ENCODE assay signal across 8 cellular contexts in genomic region chr16:58500329-58501241, GRCh38. TPM values are rescaled to one million over a fixed set of nuclear protein-coding genes. Genes with fewer than 3 reads are reported as not detected.
A peak's percentile ranks its signal among the peaks of the same experiment; 100 is the strongest.
DNase-seq lines count a peak whose midpoint lies in the region; ATAC-seq, FAIRE-seq and TF ChIP-seq lines count a peak whose summit lies in the region.

No MANE protein-coding gene starts in this region.

- TF ChIP-seq CTCF in dorsolateral prefrontal cortex (IDR thresholded peaks at IDR 0.05 in 54 of 56, conservative IDR thresholded peaks at IDR 0.05 in 2 of 56; ENCODE audit: low read depth in 1 of 56, partially characterized antibody in 56 of 56) = no peak
- no peak for TF ChIP-seq CTCF in D721Med (IDR thresholded peaks at IDR 0.05; ENCODE audit: insufficient read depth, missing control alignments)

- peak overlapping the region; percentile 58 for H3K4me3 ChIP-seq in CD8-positive, alpha-beta memory T cell (ENCODE audit: low read length)
- H3K4me3 ChIP-seq in dorsolateral prefrontal cortex = peak overlapping the region; percentile 50 to 87 (median 75)
- H3K4me3 ChIP-seq in mucosa of stomach (ENCODE audit: low read length) = peak overlapping the region; percentile 2

- no peaks in the 10 kb centered on the region for H3K36me3 Mint-ChIP-seq in CD8-positive, alpha-beta memory T cell

- H3K27me3 ChIP-seq in CD8-positive, alpha-beta memory T cell (ENCODE audit: insufficient read depth, low read length, poor library complexity, severe bottlenecking) = no peaks in the 10 kb centered on the region
- H3K27me3 ChIP-seq in dorsolateral prefrontal cortex = no peaks in the 10 kb centered on the region
- peaks cover 42% of the 10 kb centered on the region for H3K27me3 ChIP-seq in mucosa of stomach (ENCODE audit: control insufficient read depth, insufficient read depth, low read length)

- CTCF ChIA-PET in CD8-positive, alpha-beta memory T cell (lab: Charles Lee) = interaction anchor here (1.0 to 2.5 kb wide), 4 partner anchors 11 to 164 kb away, joined by 3 to 11 read pairs (median 6); no protein-coding TSS in a partner anchor

- no peaks in the 10 kb centered on the region for H3K9me3 ChIP-seq in CD8-positive, alpha-beta memory T cell (ENCODE audit: low read length)
- no peaks in the 10 kb centered on the region for H3K9me3 ChIP-seq in mucosa of stomach (ENCODE audit: control insufficient read depth, low read length)

- DNase-seq in CD8-positive, alpha-beta memory T cell = peak in 1 of 5 donors; percentile 6
- peak; percentile 68 for DNase-seq in NCI-H345 (lab: John Stamatoyannopoulos, UW)
- peak in 2 of 10 donors; percentile 26 to 67 for DNase-seq in dorsolateral prefrontal cortex
- DNase-seq in D721Med (ENCODE audit: insufficient read length, low spot score) = no peak
- no peak for DNase-seq in putamen (ENCODE audit: low spot score)
- no peak for DNase-seq in inferior parietal cortex (ENCODE audit: extremely low spot score)

- intact Hi-C loops in dorsolateral prefrontal cortex (cut with DNase I) = no loop called here

- FAIRE-seq in D721Med (lab: Jason Lieb, UNC) = no peak

- H3K27me3 Mint-ChIP-seq in CD8-positive, alpha-beta memory T cell = peaks cover 26 to 44% of the 10 kb centered on the region in 2 donors

- H3K27ac ChIP-seq in CD8-positive, alpha-beta memory T cell (ENCODE audit: low read depth, low read length) = no peak overlapping the region
- H3K27ac ChIP-seq in dorsolateral prefrontal cortex = peak overlapping the region in 58 of 59 donors; percentile 43 to 99 (median 87)

- peak overlapping the region in 3 of 8 donors; percentile 14 to 58 (median 17) for H3K27ac Mint-ChIP-seq in CD8-positive, alpha-beta memory T cell

- no peaks in the 10 kb centered on the region for H3K36me3 ChIP-seq in CD8-positive, alpha-beta memory T cell (ENCODE audit: insufficient read depth, low read length)
- H3K36me3 ChIP-seq in mucosa of stomach (ENCODE audit: control insufficient read depth, insufficient read depth, low read length) = no peaks in the 10 kb centered on the region

- POLR2A ChIA-PET in CD8-positive, alpha-beta memory T cell (lab: Charles Lee) = no interaction called here

- H3K4me3 Mint-ChIP-seq in CD8-positive, alpha-beta memory T cell = peak overlapping the region; percentile 37 to 88 (median 74)

- ATAC-seq in GM21723 (IDR thresholded peaks at IDR 0.05; ENCODE audit: unreplicated experiment) = no peak

- H3K4me1 ChIP-seq in CD8-positive, alpha-beta memory T cell (ENCODE audit: insufficient read depth, low read length) = peaks cover 23% of the 10 kb centered on the region
- H3K4me1 ChIP-seq in mucosa of stomach (ENCODE audit: control insufficient read depth, insufficient read depth, low read length) = peaks cover 25% of the 10 kb centered on the region

- H3K4me1 Mint-ChIP-seq in CD8-positive, alpha-beta memory T cell = peaks cover 13 to 28% (median 17%) of the 10 kb centered on the region in 3 donors

- no peaks in the 10 kb centered on the region for H3K9me3 Mint-ChIP-seq in CD8-positive, alpha-beta memory T cell

- H3K9ac ChIP-seq in mucosa of stomach (ENCODE audit: low read length) = no peak overlapping the region

RNA-seq across cellular contexts. Expression of gene NDRG4, which starts 0.6 kb away (rescaled TPM):
- total RNA-seq in CD8-positive, alpha-beta memory T cell = 1 to 10 TPM; 1.6 to 2.4 TPM
- 0.63 TPM for polyA plus RNA-seq in CD8-positive, alpha-beta memory T cell
- 1,000 to 10,000 TPM in 17 of 120 experiments, 100 to 1,000 TPM in 103; 366 to 1,232 (median 838) TPM for total RNA-seq in dorsolateral prefrontal cortex

RNA-seq across cellular contexts. Expression of gene SETD6, which starts 14.7 kb away (rescaled TPM):
- total RNA-seq in CD8-positive, alpha-beta memory T cell = 10 to 100 TPM; 23.8 to 24.9 TPM
- 10.5 TPM for polyA plus RNA-seq in CD8-positive, alpha-beta memory T cell
- 10 to 100 TPM; 14.5 to 47.1 (median 26.3) TPM for total RNA-seq in dorsolateral prefrontal cortex

Comparison
In these comparisons a context has a peak if more than half of its experiments do, and no peak if none do; other contexts are left out.
1. H3K4me3 ChIP-seq: peak in every context shown above with its lines; median percentile 75 in dorsolateral prefrontal cortex; 58 in CD8-positive, alpha-beta memory T cell; 2 in mucosa of stomach.
2. RNA of gene NDRG4, which starts 0.6 kb away (total RNA-seq): 366 to 1,232 TPM in dorsolateral prefrontal cortex; 1.6 to 2.4 TPM in CD8-positive, alpha-beta memory T cell; every median in the first group is over 100 times any median in the second.